1 cellular context compared by ENCODE assay signal in genomic region chr15:67254238-67255175, GRCh38.
TF ChIP-seq lines count a peak whose summit lies in the region.

A gene with protein sequence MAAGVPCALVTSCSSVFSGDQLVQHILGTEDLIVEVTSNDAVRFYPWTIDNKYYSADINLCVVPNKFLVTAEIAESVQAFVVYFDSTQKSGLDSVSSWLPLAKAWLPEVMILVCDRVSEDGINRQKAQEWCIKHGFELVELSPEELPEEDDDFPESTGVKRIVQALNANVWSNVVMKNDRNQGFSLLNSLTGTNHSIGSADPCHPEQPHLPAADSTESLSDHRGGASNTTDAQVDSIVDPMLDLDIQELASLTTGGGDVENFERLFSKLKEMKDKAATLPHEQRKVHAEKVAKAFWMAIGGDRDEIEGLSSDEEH (minus strand): TSS chr15:67254661. CDS start chr15:67254631, 30 bp downstream.
Gene IQCH (plus strand): TSS chr15:67254786. CDS start chr15:67254897, 111 bp downstream.

TF ChIP-seq in HepG2, 621 proteins besides CTCF, POLR2A, EP300 and RAD21 (continued from another document and continues in another):
- TF ChIP-seq, protein P1, sequence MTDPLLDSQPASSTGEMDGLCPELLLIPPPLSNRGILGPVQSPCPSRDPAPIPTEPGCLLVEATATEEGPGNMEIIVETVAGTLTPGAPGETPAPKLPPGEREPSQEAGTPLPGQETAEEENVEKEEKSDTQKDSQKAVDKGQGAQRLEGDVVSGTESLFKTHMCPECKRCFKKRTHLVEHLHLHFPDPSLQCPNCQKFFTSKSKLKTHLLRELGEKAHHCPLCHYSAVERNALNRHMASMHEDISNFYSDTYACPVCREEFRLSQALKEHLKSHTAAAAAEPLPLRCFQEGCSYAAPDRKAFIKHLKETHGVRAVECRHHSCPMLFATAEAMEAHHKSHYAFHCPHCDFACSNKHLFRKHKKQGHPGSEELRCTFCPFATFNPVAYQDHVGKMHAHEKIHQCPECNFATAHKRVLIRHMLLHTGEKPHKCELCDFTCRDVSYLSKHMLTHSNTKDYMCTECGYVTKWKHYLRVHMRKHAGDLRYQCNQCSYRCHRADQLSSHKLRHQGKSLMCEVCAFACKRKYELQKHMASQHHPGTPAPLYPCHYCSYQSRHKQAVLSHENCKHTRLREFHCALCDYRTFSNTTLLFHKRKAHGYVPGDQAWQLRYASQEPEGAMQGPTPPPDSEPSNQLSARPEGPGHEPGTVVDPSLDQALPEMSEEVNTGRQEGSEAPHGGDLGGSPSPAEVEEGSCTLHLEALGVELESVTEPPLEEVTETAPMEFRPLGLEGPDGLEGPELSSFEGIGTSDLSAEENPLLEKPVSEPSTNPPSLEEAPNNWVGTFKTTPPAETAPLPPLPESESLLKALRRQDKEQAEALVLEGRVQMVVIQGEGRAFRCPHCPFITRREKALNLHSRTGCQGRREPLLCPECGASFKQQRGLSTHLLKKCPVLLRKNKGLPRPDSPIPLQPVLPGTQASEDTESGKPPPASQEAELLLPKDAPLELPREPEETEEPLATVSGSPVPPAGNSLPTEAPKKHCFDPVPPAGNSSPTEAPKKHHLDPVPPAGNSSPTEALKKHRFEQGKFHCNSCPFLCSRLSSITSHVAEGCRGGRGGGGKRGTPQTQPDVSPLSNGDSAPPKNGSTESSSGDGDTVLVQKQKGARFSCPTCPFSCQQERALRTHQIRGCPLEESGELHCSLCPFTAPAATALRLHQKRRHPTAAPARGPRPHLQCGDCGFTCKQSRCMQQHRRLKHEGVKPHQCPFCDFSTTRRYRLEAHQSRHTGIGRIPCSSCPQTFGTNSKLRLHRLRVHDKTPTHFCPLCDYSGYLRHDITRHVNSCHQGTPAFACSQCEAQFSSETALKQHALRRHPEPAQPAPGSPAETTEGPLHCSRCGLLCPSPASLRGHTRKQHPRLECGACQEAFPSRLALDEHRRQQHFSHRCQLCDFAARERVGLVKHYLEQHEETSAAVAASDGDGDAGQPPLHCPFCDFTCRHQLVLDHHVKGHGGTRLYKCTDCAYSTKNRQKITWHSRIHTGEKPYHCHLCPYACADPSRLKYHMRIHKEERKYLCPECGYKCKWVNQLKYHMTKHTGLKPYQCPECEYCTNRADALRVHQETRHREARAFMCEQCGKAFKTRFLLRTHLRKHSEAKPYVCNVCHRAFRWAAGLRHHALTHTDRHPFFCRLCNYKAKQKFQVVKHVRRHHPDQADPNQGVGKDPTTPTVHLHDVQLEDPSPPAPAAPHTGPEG (CRISPR knock-in tag; IDR thresholded peaks at IDR 0.05): peak; percentile 63; the same call in 1 of the 2 replicates
- peak; percentile 20; the same call in 1 of the 2 replicates for TF ChIP-seq MNT (IDR thresholded peaks at IDR 0.05)
- no peak for TF ChIP-seq MATR3 (CRISPR knock-in tag; IDR thresholded peaks at IDR 0.05)
- TF ChIP-seq ASH2L (IDR thresholded peaks at IDR 0.05; ENCODE audit: insufficient read length, low read depth, low read length): peak; percentile 76
- TF ChIP-seq YEATS2 (CRISPR knock-in tag; IDR thresholded peaks at IDR 0.05; ENCODE audit: borderline replicate concordance): peak; percentile 84
- TF ChIP-seq, protein P2, sequence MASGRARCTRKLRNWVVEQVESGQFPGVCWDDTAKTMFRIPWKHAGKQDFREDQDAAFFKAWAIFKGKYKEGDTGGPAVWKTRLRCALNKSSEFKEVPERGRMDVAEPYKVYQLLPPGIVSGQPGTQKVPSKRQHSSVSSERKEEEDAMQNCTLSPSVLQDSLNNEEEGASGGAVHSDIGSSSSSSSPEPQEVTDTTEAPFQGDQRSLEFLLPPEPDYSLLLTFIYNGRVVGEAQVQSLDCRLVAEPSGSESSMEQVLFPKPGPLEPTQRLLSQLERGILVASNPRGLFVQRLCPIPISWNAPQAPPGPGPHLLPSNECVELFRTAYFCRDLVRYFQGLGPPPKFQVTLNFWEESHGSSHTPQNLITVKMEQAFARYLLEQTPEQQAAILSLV (CRISPR knock-in tag; IDR thresholded peaks at IDR 0.05; ENCODE audit: borderline replicate concordance): peak; percentile 77; the same call in 1 of the 2 replicates
- 0 out of 2 replicates have a peak, but pooled peaks have one; percentile 21 for TF ChIP-seq ZNF230 (CRISPR knock-in tag; IDR thresholded peaks at IDR 0.05)
- peak; percentile 57 for TF ChIP-seq RBM39 (IDR thresholded peaks at IDR 0.05; ENCODE audit: low read depth, low read length, poor library complexity, severe bottlenecking)
- TF ChIP-seq ZMYM3 (CRISPR knock-in tag; IDR thresholded peaks at IDR 0.05): peak; percentile 46; the same call in 1 of the 2 replicates
- TF ChIP-seq ZNF530 (CRISPR knock-in tag; IDR thresholded peaks at IDR 0.05; ENCODE audit: low read depth): no peak
- peak; percentile 98 for TF ChIP-seq RFX1 (IDR thresholded peaks at IDR 0.05)
- TF ChIP-seq ELF3 (CRISPR knock-in tag; IDR thresholded peaks at IDR 0.05): peak; percentile 92
- TF ChIP-seq SOX5 (CRISPR knock-in tag; IDR thresholded peaks at IDR 0.05; ENCODE audit: borderline replicate concordance): peak; percentile 53
- peak; percentile 44 to 76; a peak in 3 of 4 replicates for TF ChIP-seq HMGXB4 (CRISPR knock-in tag; IDR thresholded peaks at IDR 0.05; ENCODE audit: borderline replicate concordance in 1 of 2, low read depth in 1 of 2)
- TF ChIP-seq ZBTB14 (CRISPR knock-in tag; IDR thresholded peaks at IDR 0.05): peak; percentile 88
- TF ChIP-seq PHF8 (CRISPR knock-in tag; IDR thresholded peaks at IDR 0.05): peak; percentile 89
- TF ChIP-seq, protein P3, sequence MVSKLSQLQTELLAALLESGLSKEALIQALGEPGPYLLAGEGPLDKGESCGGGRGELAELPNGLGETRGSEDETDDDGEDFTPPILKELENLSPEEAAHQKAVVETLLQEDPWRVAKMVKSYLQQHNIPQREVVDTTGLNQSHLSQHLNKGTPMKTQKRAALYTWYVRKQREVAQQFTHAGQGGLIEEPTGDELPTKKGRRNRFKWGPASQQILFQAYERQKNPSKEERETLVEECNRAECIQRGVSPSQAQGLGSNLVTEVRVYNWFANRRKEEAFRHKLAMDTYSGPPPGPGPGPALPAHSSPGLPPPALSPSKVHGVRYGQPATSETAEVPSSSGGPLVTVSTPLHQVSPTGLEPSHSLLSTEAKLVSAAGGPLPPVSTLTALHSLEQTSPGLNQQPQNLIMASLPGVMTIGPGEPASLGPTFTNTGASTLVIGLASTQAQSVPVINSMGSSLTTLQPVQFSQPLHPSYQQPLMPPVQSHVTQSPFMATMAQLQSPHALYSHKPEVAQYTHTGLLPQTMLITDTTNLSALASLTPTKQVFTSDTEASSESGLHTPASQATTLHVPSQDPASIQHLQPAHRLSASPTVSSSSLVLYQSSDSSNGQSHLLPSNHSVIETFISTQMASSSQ (IDR thresholded peaks at IDR 0.05; ENCODE audit: low read depth): no peak
- TF ChIP-seq, protein P3 (CRISPR knock-in tag; IDR thresholded peaks at IDR 0.05; ENCODE audit: borderline replicate concordance): peak; percentile 61; the same call in 1 of the 2 replicates
- TF ChIP-seq ZNF570 (CRISPR knock-in tag; IDR thresholded peaks at IDR 0.05; ENCODE audit: borderline replicate concordance): no peak
- peak; percentile 84 for TF ChIP-seq ZNF687 (CRISPR knock-in tag; IDR thresholded peaks at IDR 0.05)
- TF ChIP-seq ZIK1 (CRISPR knock-in tag; IDR thresholded peaks at IDR 0.05; ENCODE audit: borderline replicate concordance, low read depth): peak; percentile 76; the same call in 1 of the 2 replicates
- 0 out of 2 replicates have a peak, but pooled peaks have one; percentile 33 for TF ChIP-seq KLF11 (CRISPR knock-in tag; IDR thresholded peaks at IDR 0.05)
- TF ChIP-seq ZBTB37 (CRISPR knock-in tag; IDR thresholded peaks at IDR 0.05): no peak
- no peak for TF ChIP-seq GZF1 (CRISPR knock-in tag; IDR thresholded peaks at IDR 0.05)
- 0 out of 2 replicates have a peak, but pooled peaks have one; percentile 19 for TF ChIP-seq ZNF792 (CRISPR knock-in tag; IDR thresholded peaks at IDR 0.05)
- no peak for TF ChIP-seq SRSF4 (IDR thresholded peaks at IDR 0.05; ENCODE audit: low read depth, low read length, poor library complexity, severe bottlenecking)
- TF ChIP-seq MYNN (CRISPR knock-in tag; IDR thresholded peaks at IDR 0.05; ENCODE audit: low read depth): peak; percentile 65; the same call in 1 of the 2 replicates
- peak; percentile 100 for TF ChIP-seq HNRNPLL (IDR thresholded peaks at IDR 0.05; ENCODE audit: low read depth, low read length, poor library complexity, severe bottlenecking)
- 0 out of 2 replicates have a peak, but pooled peaks have one; percentile 26 for TF ChIP-seq DNMT3B (CRISPR knock-in tag; conservative IDR thresholded peaks at IDR 0.05)
- TF ChIP-seq HDAC1 (CRISPR knock-in tag; IDR thresholded peaks at IDR 0.05): peak; percentile 100
